In genomic region chr3:160676547-160677303, GRCh38 we compare ENCODE assay signal across 9 cellular contexts. TPM values are rescaled to one million over a fixed set of nuclear protein-coding genes. Genes with fewer than 3 reads are reported as not detected.
A peak's percentile ranks its signal among the peaks of the same experiment; 100 is the strongest.
DNase-seq lines count a peak whose midpoint lies in the region; ATAC-seq and TF ChIP-seq lines count a peak whose summit lies in the region.
"Had no signal": no experiment of that assay in that cellular context is flagged by ENCODE, and none has a peak within 500 bp of the region (broad histone marks: within the 10 kb centered on the region; RNA-seq: fewer than 3 reads in every experiment).

ARL14 (plus strand) TSS chr3:160677160; CDS start chr3:160677347, 187 bp downstream.

- TF ChIP-seq RAD21 in Ishikawa (IDR thresholded peaks at IDR 0.05; ENCODE audit: low read depth), result no peak

- peaks cover 3% of the 10 kb centered on the region for H3K4me1 Mint-ChIP-seq in activated T-cell treated with anti-CD3 and anti-CD28 coated beads, Interleukin-2, amount 50 U/mL, for 24 hours (ENCODE audit: low read depth)

- DNase-seq in GM12865 (ENCODE audit: low read depth), result peak; percentile 31
- DNase-seq in osteoblast (ENCODE audit: insufficient read length, low spot score, missing footprints), result no peak
- DNase-seq in activated T-cell treated with anti-CD3 and anti-CD28 coated beads, Interleukin-2, amount 50 U/mL, for 24 hours, result no peak
- DNase-seq in stimulated activated naive CD4-positive, alpha-beta T cell treated with Interleukin-2 at 50 U/mL for 16 hours (lab: John Stamatoyannopoulos, UW), result no peak
- DNase-seq in MV-4-11 (lab: John Stamatoyannopoulos, UW), result no peak
- DNase-seq: DMS79 had no signal

- H3K9me3 ChIP-seq in esophagus (ENCODE audit: control insufficient read depth in 2 of 2, insufficient read depth in 1 of 2, low read depth in 1 of 2, low read length in 1 of 2) (no peaks in the 10 kb centered on the region), osteoblast (ENCODE audit: low read depth, low read length) (no peaks in the 10 kb centered on the region)

- H3K36me3 Mint-ChIP-seq in activated T-cell treated with anti-CD3 and anti-CD28 coated beads, Interleukin-2, amount 50 U/mL, for 24 hours (ENCODE audit: low read depth), result no peaks in the 10 kb centered on the region

- H2AFZ ChIP-seq in osteoblast (ENCODE audit: low read length), result peak within 1 kb of the TSS; percentile 2

- no peaks in the 10 kb centered on the region for H3K27me3 ChIP-seq in esophagus (ENCODE audit: control insufficient read depth in 1 of 2, insufficient read depth in 2 of 2, low read length in 2 of 2)
- peaks cover 8% of the 10 kb centered on the region for H3K27me3 ChIP-seq in osteoblast (ENCODE audit: insufficient read depth, low read length)

- H3K27ac ChIP-seq in esophagus (ENCODE audit: low read depth in 2 of 2, low read length in 1 of 2) (peak within 1 kb of the TSS; percentile 64 to 81), osteoblast (ENCODE audit: low read depth, low read length) (no peak within 1 kb of the TSS)

- H3K27me3 Mint-ChIP-seq in activated T-cell treated with anti-CD3 and anti-CD28 coated beads, Interleukin-2, amount 50 U/mL, for 24 hours, result peaks cover 8% of the 10 kb centered on the region

- no peak within 1 kb of the TSS for H3K27ac Mint-ChIP-seq in activated T-cell treated with anti-CD3 and anti-CD28 coated beads, Interleukin-2, amount 50 U/mL, for 24 hours

- TF ChIP-seq EP300 in Ishikawa (IDR thresholded peaks at IDR 0.05; ENCODE audit: borderline replicate concordance), result no peak

- no peaks in the 10 kb centered on the region for H3K79me2 ChIP-seq in osteoblast (ENCODE audit: insufficient read depth, low read length)

- H3K4me1 ChIP-seq in esophagus (ENCODE audit: control insufficient read depth in 2 of 2, insufficient read depth in 2 of 2, low read length in 1 of 2), result peaks cover 0 to 3% of the 10 kb centered on the region in 2 donors
- peaks cover 6% of the 10 kb centered on the region for H3K4me1 ChIP-seq in osteoblast (ENCODE audit: insufficient read depth, low read length)

- whole genome bisulfite sequencing in esophagus, 2 donors, result 64 to 68% methylated on average over 4 of the region's 4 CpGs

- peak within 1 kb of the TSS; percentile 4 for H3K4me2 ChIP-seq in osteoblast (ENCODE audit: insufficient read depth, low read length)

- no peaks in the 10 kb centered on the region for H3K36me3 ChIP-seq in esophagus (ENCODE audit: control insufficient read depth in 2 of 2, insufficient read depth in 2 of 2, low read length in 1 of 2)
- H3K36me3 ChIP-seq in osteoblast (ENCODE audit: insufficient read depth, low read length), result no peaks in the 10 kb centered on the region

- no peaks in the 10 kb centered on the region for H3K9me3 Mint-ChIP-seq in activated T-cell treated with anti-CD3 and anti-CD28 coated beads, Interleukin-2, amount 50 U/mL, for 24 hours

- TF ChIP-seq CTCF in GM12865 (IDR thresholded peaks at IDR 0.05; ENCODE audit: insufficient read depth, low read depth, low read length, missing control alignments), result no peak
- TF ChIP-seq CTCF in osteoblast (IDR thresholded peaks at IDR 0.05; ENCODE audit: extremely low read depth, low read depth, low read length), result no peak

- no peak within 1 kb of the TSS for H3K4me3 Mint-ChIP-seq in activated T-cell treated with anti-CD3 and anti-CD28 coated beads, Interleukin-2, amount 50 U/mL, for 24 hours

- no peaks in the 10 kb centered on the region for H4K20me1 ChIP-seq in osteoblast (ENCODE audit: insufficient read depth, low read length)

- H3K4me3 ChIP-seq in GM12865 (ENCODE audit: low read depth, low read length) (no peak within 1 kb of the TSS), esophagus (ENCODE audit: low read depth in 1 of 2, low read length in 2 of 2) (no peak within 1 kb of the TSS), osteoblast (ENCODE audit: insufficient read depth, low read length) (no peak within 1 kb of the TSS)

- ATAC-seq in GM19455 (IDR thresholded peaks at IDR 0.05; ENCODE audit: unreplicated experiment), result no peak

TF ChIP-seq in Ishikawa, 13 proteins besides CTCF, POLR2A, EP300 and RAD21:
- TF ChIP-seq TEAD4 (IDR thresholded peaks at IDR 0.05), result peak; percentile 56; the same call in 1 of the 2 replicates
- no peak for TF ChIP-seq CREB1 (IDR thresholded peaks at IDR 0.05; ENCODE audit: low read depth)

RNA-seq across cellular contexts. Expression of gene ARL14, which starts in this region (rescaled TPM):
- 1 to 10 TPM; 1.1 to 1.3 TPM for polyA plus RNA-seq in esophagus
- total RNA-seq in osteoblast, result not detected in 2 replicates
